Comparison of ENCODE assay signal across 20 cellular contexts in genomic region chr1:48603222-48603621, GRCh38.
"Had no signal": no experiment of that assay in that cellular context is flagged by ENCODE, and none has a peak within 500 bp of the region (broad histone marks: within the 10 kb centered on the region; RNA-seq: fewer than 3 reads in every experiment).

No MANE protein-coding gene starts in this region.

- H3K27ac ChIP-seq: PC-9, Peyer's patch, SJCRH30 had no signal

- H2AFZ ChIP-seq: PC-9 had no signal

- H3K4me3 ChIP-seq: MG63, PC-9, Peyer's patch, SJCRH30 had no signal

- H3K36me3 ChIP-seq: MG63, Peyer's patch, SJCRH30 had no signal

- H3K4me1 ChIP-seq: Peyer's patch, SJCRH30 had no signal

- DNase-seq: IMR-90, Karpas-422, KG1, MG63, NCI-H1092 treated with DMSO at 0.1 percent for 48 hours, NCI-H1436 treated with DMSO at 0.1 percent for 48 hours, NCI-H1694, NCI-H187 treated with DMSO at 0.1 percent for 48 hours, NCI-H2081, NCI-H2107, NCI-H2227 treated with DMSO at 0.1 percent for 48 hours, NCI-H524, NCI-H69, NCI-H774, OCI-M1, PC-9, Peyer's patch, SHP77 treated with DMSO at 0.1 percent for 48 hours, SJCRH30 had no signal

- ATAC-seq: Right ventricle myocardium inferior had no signal

- H3K27me3 ChIP-seq: MG63, Peyer's patch had no signal

- H3K9me3 ChIP-seq: MG63, Peyer's patch, SJCRH30 had no signal

- H3K4me2 ChIP-seq: PC-9 had no signal
